ENCODE assay signal across 19 cellular contexts in the genomic region with DNA sequence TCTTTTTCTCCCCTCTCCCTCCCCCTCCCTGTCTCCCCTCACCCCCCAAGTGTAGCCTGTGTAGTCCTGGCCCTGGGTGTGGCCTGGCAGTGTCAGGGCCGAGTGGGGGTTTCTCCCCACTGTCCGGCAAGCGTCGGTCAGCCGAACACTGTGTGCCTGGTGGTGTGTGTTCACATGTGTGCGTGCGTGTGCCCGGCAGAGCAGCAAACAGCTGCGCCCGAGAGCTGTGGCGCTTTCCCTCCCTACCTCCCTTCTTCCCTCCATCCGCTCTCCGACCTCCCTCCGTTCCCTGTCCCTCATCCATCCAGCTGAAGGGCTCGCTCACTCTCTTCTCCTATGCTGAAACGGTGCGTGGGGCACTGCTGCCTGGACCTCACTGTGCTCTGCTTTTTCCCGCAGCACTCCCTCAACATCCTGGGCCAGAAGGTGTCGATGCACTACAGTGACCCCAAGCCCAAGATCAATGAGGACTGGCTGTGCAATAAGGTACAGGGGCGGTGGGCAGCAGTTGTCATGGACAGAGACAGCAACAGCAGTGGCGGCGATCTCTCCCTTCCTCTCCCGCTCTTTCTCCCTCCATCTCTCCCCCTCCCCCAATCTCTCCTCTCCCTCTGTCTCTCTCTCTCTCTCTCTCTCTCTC. TPM values are rescaled to one million over a fixed set of nuclear protein-coding genes. Genes with fewer than 3 reads are reported as not detected.
DNase-seq lines count a peak whose midpoint lies in the region; TF ChIP-seq lines count a peak whose summit lies in the region.
"Had no signal": no experiment of that assay in that cellular context is flagged by ENCODE, and none has a peak within 500 bp of the region (broad histone marks: within the 10 kb centered on the region; RNA-seq: fewer than 3 reads in every experiment).

No MANE protein-coding gene starts in this region.

- H3K27ac ChIP-seq in endodermal cell (ENCODE audit: low read depth, low read length) (no peak overlapping the region), trophoblast cell (ENCODE audit: low read depth, low read length) (no peak overlapping the region)
- H3K27ac ChIP-seq: PC-9, SJCRH30 had no signal

- peaks cover 48% of the 10 kb centered on the region for H3K36me3 Mint-ChIP-seq in endodermal cell (ENCODE audit: low read depth)
- H3K36me3 Mint-ChIP-seq in CD14-positive monocyte = peaks cover 62 to 89% of the 10 kb centered on the region in 2 donors

- in situ Hi-C loops in GM13977 (cut with MboI; ENCODE audit: low pct_unique_long_range_greater_than_20kb, low sequenced_read_pairs, unreplicated experiment) = loop anchor here (25.0 kb wide), 1 partner anchor 336 kb away; no protein-coding TSS in a partner anchor

- H3K4me1 ChIP-seq in endodermal cell (ENCODE audit: control insufficient read depth, insufficient read depth, low read length) = no peaks in the 10 kb centered on the region
- H3K4me1 ChIP-seq in trophoblast cell (ENCODE audit: control insufficient read depth in 1 of 2, insufficient read depth in 2 of 2, low read length in 2 of 2) = no peaks in the 10 kb centered on the region
- H3K4me1 ChIP-seq: Caco-2, SJCRH30 had no signal

- no peak overlapping the region for H2AFZ ChIP-seq in trophoblast cell (ENCODE audit: insufficient read depth, low read length, poor library complexity)
- H2AFZ ChIP-seq: PC-9 had no signal

- no peaks in the 10 kb centered on the region for H3K27me3 Mint-ChIP-seq in endodermal cell (ENCODE audit: insufficient read depth)
- H3K27me3 Mint-ChIP-seq in CD14-positive monocyte (ENCODE audit: low read depth in 3 of 3) = peaks cover 0 to 51% (median 1%) of the 10 kb centered on the region in 3 donors
- H3K27me3 Mint-ChIP-seq: CD4-positive, CD25-positive, alpha-beta regulatory T cell had no signal

- intact Hi-C loops in posterior vena cava (cut with DNase I) (no loop called here), CD14-positive monocyte (cut with micrococcal nuclease) (no loop called here)

- H3K27ac Mint-ChIP-seq in endodermal cell = no peak overlapping the region
- no peak overlapping the region for H3K27ac Mint-ChIP-seq in CD14-positive monocyte
- H3K27ac Mint-ChIP-seq: CD4-positive, CD25-positive, alpha-beta regulatory T cell had no signal

- H4K8ac ChIP-seq in trophoblast cell (ENCODE audit: low read depth, low read length) = no peak overlapping the region

- H3K9ac ChIP-seq in endodermal cell (ENCODE audit: extremely low read depth, low read length, poor library complexity, severe bottlenecking) = no peak overlapping the region
- no peak overlapping the region for H3K9ac ChIP-seq in trophoblast cell (ENCODE audit: low read length)

- no peak overlapping the region for H2BK120ac ChIP-seq in trophoblast cell (ENCODE audit: insufficient read depth, low read length, poor library complexity)

- no peak overlapping the region for H3K4me2 ChIP-seq in trophoblast cell (ENCODE audit: low read length)
- H3K4me2 ChIP-seq: PC-9 had no signal

- WGBS in endodermal cell (ENCODE audit: insufficient coverage in 1 of 2, insufficient read length in 1 of 2), 2 experiments = 89 to 93% methylated on average over 3 to 18 of the region's 23 CpGs
- no CpG with 5 or more reads among the region's 23 CpGs for WGBS in trophoblast cell (ENCODE audit: extremely low coverage, insufficient coverage, insufficient read length)

- DNase-seq in D341Med (ENCODE audit: low spot score) (peak; percentile 8), H7 (peak; percentile 54), endodermal cell (peak; percentile 23), posterior vena cava (ENCODE audit: low spot score) (peak; percentile 12), GM13977 (ENCODE audit: low spot score) (no peak), CD14-positive monocyte (ENCODE audit: low spot score) (no peak), NCI-H1436 treated with DMSO at 0.1 percent for 48 hours (lab: John Stamatoyannopoulos, UW) (no peak), trophoblast cell (no peak)
- DNase-seq: Caco-2; CD4-positive, CD25-positive, alpha-beta regulatory T cell; EL; IMR-90; MV-4-11; NCI-H1417 treated with DMSO at 0.1 percent for 48 hours; NCI-H2029 treated with DMSO at 0.1 percent for 48 hours; NCI-H2171 treated with DMSO at 0.1 percent for 48 hours; NCI-H774; PC-9; SJCRH30 had no signal

- TF ChIP-seq CTCF in endodermal cell (conservative IDR thresholded peaks at IDR 0.05) = no peak
- TF ChIP-seq CTCF in GM13977 (IDR thresholded peaks at IDR 0.05; ENCODE audit: extremely low read depth, insufficient read depth, missing control alignments) = no peak
- TF ChIP-seq CTCF in CD14-positive monocyte (IDR thresholded peaks at IDR 0.05) = no peak

- H3K9me3 Mint-ChIP-seq in endodermal cell (peaks cover 56% of the 10 kb centered on the region), CD14-positive monocyte (peaks cover 0 to 2% (median 0%) of the 10 kb centered on the region in 7 donors)

- H3K36me3 ChIP-seq in H7 (replicated peaks; ENCODE audit: control insufficient read depth, insufficient read depth, low read length) = peaks cover 16% of the 10 kb centered on the region
- peaks cover 15% of the 10 kb centered on the region for H3K36me3 ChIP-seq in endodermal cell (ENCODE audit: control insufficient read depth, insufficient read depth, low read length)
- peaks cover 88 to 90% of the 10 kb centered on the region in 2 experiments for H3K36me3 ChIP-seq in trophoblast cell (ENCODE audit: control insufficient read depth in 1 of 2, insufficient read depth in 2 of 2, low read length in 2 of 2)
- H3K36me3 ChIP-seq: SJCRH30 had no signal

- H4K12ac ChIP-seq in trophoblast cell (ENCODE audit: low read depth, low read length) = no peak overlapping the region

- H3K18ac ChIP-seq in trophoblast cell (ENCODE audit: low read length) = no peak overlapping the region

- H3K9me3 ChIP-seq in endodermal cell (ENCODE audit: control insufficient read depth, low read length) (no peaks in the 10 kb centered on the region), trophoblast cell (ENCODE audit: insufficient read depth, low read depth, low read length) (no peaks in the 10 kb centered on the region)
- H3K9me3 ChIP-seq: Caco-2, SJCRH30 had no signal

- H4K91ac ChIP-seq in trophoblast cell (ENCODE audit: low read depth, low read length) = no peak overlapping the region

- H3K4me3 Mint-ChIP-seq in endodermal cell (no peak overlapping the region), CD14-positive monocyte (no peak overlapping the region)
- H3K4me3 Mint-ChIP-seq: CD4-positive, CD25-positive, alpha-beta regulatory T cell had no signal

- no peak overlapping the region for H3K4ac ChIP-seq in trophoblast cell (ENCODE audit: low read depth, low read length)

- H3K79me2 ChIP-seq in trophoblast cell (ENCODE audit: control insufficient read depth, insufficient read depth, low read length, poor library complexity) = no peaks in the 10 kb centered on the region

- H2AK5ac ChIP-seq in trophoblast cell (ENCODE audit: low read length) = no peak overlapping the region

- peaks cover 11% of the 10 kb centered on the region; the same call in 1 of the 2 replicates for H3K27me3 ChIP-seq in H7 (ENCODE audit: control insufficient read depth, insufficient read depth, low read length)
- H3K27me3 ChIP-seq in endodermal cell (ENCODE audit: control insufficient read depth, insufficient read depth, low read length, poor library complexity, severe bottlenecking) = no peaks in the 10 kb centered on the region
- no peaks in the 10 kb centered on the region for H3K27me3 ChIP-seq in trophoblast cell (ENCODE audit: insufficient read depth, low read length)
- H3K27me3 ChIP-seq: SJCRH30 had no signal

- no peak overlapping the region for H2BK5ac ChIP-seq in trophoblast cell (ENCODE audit: low read depth, low read length, poor library complexity)

- no peaks in the 10 kb centered on the region for H3K79me1 ChIP-seq in trophoblast cell (ENCODE audit: low read length)

- no peaks in the 10 kb centered on the region for H3K4me1 Mint-ChIP-seq in endodermal cell
- H3K4me1 Mint-ChIP-seq in CD14-positive monocyte = no peaks in the 10 kb centered on the region

- H3K4me3 ChIP-seq in H7 (ENCODE audit: insufficient read depth, low read depth, low read length) (peak overlapping the region; percentile 7; the same call in 1 of the 2 replicates), endodermal cell (ENCODE audit: low read length) (no peak overlapping the region), trophoblast cell (ENCODE audit: low read depth, low read length) (no peak overlapping the region)
- H3K4me3 ChIP-seq: PC-9, SJCRH30 had no signal

- no peak overlapping the region for H2BK12ac ChIP-seq in trophoblast cell (ENCODE audit: low read length)

- H3K23ac ChIP-seq in trophoblast cell (ENCODE audit: low read length) = no peak overlapping the region

- H3K14ac ChIP-seq in trophoblast cell (ENCODE audit: low read length) = no peak overlapping the region

RNA-seq across cellular contexts. Expression of gene UBA1, which starts 17.4 kb away (rescaled TPM):
- total RNA-seq in H7 (2014; rRNA removed; shearing (Covaris generic)) = 427 and 477 TPM in 2 replicates
- total RNA-seq in endodermal cell = 100 to 1,000 TPM; 233 to 448 TPM
- 280 TPM for polyA plus RNA-seq in endodermal cell (2013, experiment 1 of 2)
- polyA plus RNA-seq in endodermal cell (2013, experiment 2 of 2) = 253 TPM
- 100 to 1,000 TPM; 151 to 179 TPM for total RNA-seq in posterior vena cava
- 100 to 1,000 TPM; 125 to 150 TPM for polyA plus RNA-seq in CD14-positive monocyte
- 138 and 139 TPM in 2 replicates for polyA plus RNA-seq in trophoblast cell (2013)

RNA-seq across cellular contexts. Expression of gene RBM10, which starts 31.2 kb away (rescaled TPM):
- total RNA-seq in H7 (2014; rRNA removed; shearing (Covaris generic)) = 72.6 and 79.1 TPM in 2 replicates
- total RNA-seq in endodermal cell (10 to 100 TPM; 48.3 to 50.6 TPM), posterior vena cava (10 to 100 TPM; 17.8 to 20.8 TPM)
- polyA plus RNA-seq in endodermal cell (2013, experiment 1 of 2) = 64.6 TPM
- polyA plus RNA-seq in endodermal cell (2013, experiment 2 of 2) = 58.3 TPM
- 10 to 100 TPM in 1 of 2 donors, 1 to 10 TPM in 1; 7.3 to 14.0 TPM for polyA plus RNA-seq in CD14-positive monocyte
- 39.7 and 40.1 TPM in 2 replicates for polyA plus RNA-seq in trophoblast cell (2013)

RNA-seq across cellular contexts. Expression of gene NDUFB11, which starts 31.7 kb away (rescaled TPM):
- 106 and 108 TPM in 2 replicates for total RNA-seq in H7 (2014; rRNA removed; shearing (Covaris generic))
- 100 to 1,000 TPM in 1 of 2 donors, 10 to 100 TPM in 1; 86.1 to 108 TPM for total RNA-seq in endodermal cell
- 112 TPM for polyA plus RNA-seq in endodermal cell (2013, experiment 1 of 2)
- polyA plus RNA-seq in endodermal cell (2013, experiment 2 of 2) = 102 TPM
- total RNA-seq in posterior vena cava = 10 to 100 TPM; 35.7 to 44.0 TPM
- 100 to 1,000 TPM; 104 to 139 TPM for polyA plus RNA-seq in CD14-positive monocyte
- polyA plus RNA-seq in trophoblast cell (2013) = 94.5 and 94.9 TPM in 2 replicates

RNA-seq across cellular contexts. Expression of gene CDK16, which starts 42.3 kb away (rescaled TPM):
- total RNA-seq in H7 (2014; rRNA removed; shearing (Covaris generic)) = 227 and 270 TPM in 2 replicates
- total RNA-seq in endodermal cell = 100 to 1,000 TPM; 167 to 245 TPM
- polyA plus RNA-seq in endodermal cell (2013, experiment 1 of 2) = 166 TPM
- 145 TPM for polyA plus RNA-seq in endodermal cell (2013, experiment 2 of 2)
- total RNA-seq in posterior vena cava = 10 to 100 TPM; 53.5 to 55.3 TPM
- 10 to 100 TPM in 1 of 2 donors, 1 to 10 TPM in 1; 7.3 to 14.1 TPM for polyA plus RNA-seq in CD14-positive monocyte
- polyA plus RNA-seq in trophoblast cell (2013) = 90.6 and 94.2 TPM in 2 replicates

RNA-seq across cellular contexts. Expression of gene USP11, which starts 56.6 kb away (rescaled TPM):
- 97.8 and 105 TPM in 2 replicates for total RNA-seq in H7 (2014; rRNA removed; shearing (Covaris generic))
- total RNA-seq in endodermal cell (100 to 1,000 TPM; 113 to 214 TPM), posterior vena cava (10 to 100 TPM; 50.2 to 61.6 TPM)
- 126 TPM for polyA plus RNA-seq in endodermal cell (2013, experiment 1 of 2)
- 106 TPM for polyA plus RNA-seq in endodermal cell (2013, experiment 2 of 2)
- polyA plus RNA-seq in CD14-positive monocyte = 1 to 10 TPM; 6.7 to 8.8 TPM
- 36.7 and 37.3 TPM in 2 replicates for polyA plus RNA-seq in trophoblast cell (2013)

Comparison
In these comparisons a context has a peak if more than half of its experiments do, and no peak if none do; other contexts are left out.
1. DNase-seq: peak in D341Med (single experiment), H7 (single experiment), endodermal cell (single experiment) and posterior vena cava (single experiment); none in GM13977 (single experiment), CD14-positive monocyte (single experiment), NCI-H1436 treated with DMSO at 0.1 percent for 48 hours (single experiment) and trophoblast cell (0 of 2).